In the genomic region with DNA sequence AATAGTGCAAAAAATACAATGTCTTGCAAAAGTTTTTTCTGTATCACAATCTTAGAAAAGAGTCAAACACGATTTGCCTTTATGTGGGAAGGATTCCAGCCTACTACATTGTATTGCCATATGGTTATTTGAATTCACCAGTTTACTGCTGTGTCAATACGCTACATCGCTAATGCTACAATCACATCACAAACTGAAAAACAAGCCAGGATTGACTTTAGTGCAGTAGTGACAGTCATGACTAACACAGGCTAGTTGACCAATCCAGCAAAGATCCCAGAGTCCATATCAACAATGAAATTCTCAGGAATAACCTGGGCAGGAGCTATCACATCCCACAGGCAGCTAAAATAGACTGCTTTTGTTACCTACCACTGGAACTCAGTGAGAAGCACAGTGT, we compare ENCODE assay signal across 18 cellular contexts.
DNase-seq lines count a peak whose midpoint lies in the region; ATAC-seq, FAIRE-seq and TF ChIP-seq lines count a peak whose summit lies in the region.
"Had no signal": no experiment of that assay in that cellular context is flagged by ENCODE, and none has a peak within 500 bp of the region (broad histone marks: within the 10 kb centered on the region; RNA-seq: fewer than 3 reads in every experiment).

No MANE protein-coding gene starts in this region.

- intact Hi-C loops in mucosa of descending colon (cut with DNase I, micrococcal nuclease), result no loop called here

- H3K9me3 ChIP-seq in mucosa of descending colon (no peaks in the 10 kb centered on the region), T-helper 17 cell (ENCODE audit: control insufficient read depth, low read length, poor library complexity, severe bottlenecking) (no peaks in the 10 kb centered on the region)
- H3K9me3 ChIP-seq: HAP-1 had no signal

- peak; percentile 68 for ATAC-seq in mucosa of descending colon
- no peak for ATAC-seq in T-helper 17 cell

- H3K27ac Mint-ChIP-seq in T-helper 17 cell, result no peak overlapping the region
- H3K27ac Mint-ChIP-seq: CD4-positive, alpha-beta memory T cell had no signal

- H3K4me3 ChIP-seq in bronchial epithelial cell (ENCODE audit: low read depth, low read length) (no peak overlapping the region), mucosa of descending colon (no peak overlapping the region)
- H3K4me3 ChIP-seq: HAP-1 had no signal

- H3K4me3 Mint-ChIP-seq in T-helper 17 cell, result no peak overlapping the region
- H3K4me3 Mint-ChIP-seq: CD4-positive, alpha-beta memory T cell had no signal

- no peaks in the 10 kb centered on the region for H3K4me1 ChIP-seq in mucosa of descending colon (ENCODE audit: low read depth)
- H3K4me1 ChIP-seq: HAP-1 had no signal

- no peaks in the 10 kb centered on the region for H3K4me1 Mint-ChIP-seq in T-helper 17 cell
- H3K4me1 Mint-ChIP-seq: CD4-positive, alpha-beta memory T cell had no signal

- no peak for TF ChIP-seq CTCF in bronchial epithelial cell (IDR thresholded peaks at IDR 0.05; ENCODE audit: insufficient read depth, low read length, severe bottlenecking)
- TF ChIP-seq CTCF in mucosa of descending colon (IDR thresholded peaks at IDR 0.05), result no peak

- no peaks in the 10 kb centered on the region for H3K36me3 Mint-ChIP-seq in T-helper 17 cell (ENCODE audit: low read depth)
- H3K36me3 Mint-ChIP-seq: CD4-positive, alpha-beta memory T cell had no signal

- no peaks in the 10 kb centered on the region for H3K27me3 ChIP-seq in bronchial epithelial cell (ENCODE audit: control insufficient read depth, insufficient read depth, low read length)

- DNase-seq in HTR-8/SVneo (ENCODE audit: insufficient read length, low spot score) (no peak), bronchial epithelial cell (ENCODE audit: low read depth) (no peak), mucosa of descending colon (no peak), SKM-1 treated with dmso at 0.1 percent for 144 hours (lab: John Stamatoyannopoulos, UW; ENCODE audit: unreplicated experiment) (no peak), HT-29 (ENCODE audit: low spot score) (no peak), T-helper 17 cell (no peak)
- DNase-seq: C1 segment of cervical spinal cord; Calu3; CD4-positive, alpha-beta memory T cell; COR-L47; DMS53; DMS79 treated with DMSO at 0.1 percent for 48 hours; GF-D8; GOT3 had no signal

- H3K36me3 ChIP-seq in bronchial epithelial cell (ENCODE audit: control insufficient read depth, insufficient read depth, low read length) (no peaks in the 10 kb centered on the region), mucosa of descending colon (ENCODE audit: low read depth) (no peaks in the 10 kb centered on the region)
- H3K36me3 ChIP-seq: HAP-1 had no signal

- FAIRE-seq in HTR-8/SVneo (lab: Jason Lieb, UNC), result peak; percentile 38
- peak; percentile 72 for FAIRE-seq in bronchial epithelial cell (lab: Jason Lieb, UNC)
- FAIRE-seq: GM12891, GM18507, H54 had no signal

- H3K27me3 Mint-ChIP-seq in T-helper 17 cell, result peaks cover 43% of the 10 kb centered on the region
